Comparison of ENCODE assay signal across 33 cellular contexts in genomic region chr7:24229481-24230226, GRCh38. TPM values are rescaled to one million over a fixed set of nuclear protein-coding genes. Genes with fewer than 3 reads are reported as not detected.
"Had no signal": no experiment of that assay in that cellular context is flagged by ENCODE, and none has a peak within 500 bp of the region (broad histone marks: within the 10 kb centered on the region; RNA-seq: fewer than 3 reads in every experiment).

No MANE protein-coding gene starts in this region.

- ATAC-seq: gastrocnemius medialis; heart left ventricle; left cardiac atrium; left lung; mucosa of descending colon; natural killer cell treated with Interleukin-12 subunit alpha and Interleukin-12 subunit beta and Interleukin-15 and Interleukin-18, amount 100 ng/mL, for 72 hours; psoas muscle; right cardiac atrium; stimulated activated memory B cell treated with anti-CD40 and anti-IgM and Interleukin-4, amounts not matched to agents 10 μg/mL and 1 μg/mL and 100 μg/mL, for 72 hours; stimulated activated naive CD8-positive, alpha-beta T cell treated with anti-CD3 and anti-CD28 coated beads, Interleukin-15, Interleukin-2, amounts not matched to agents 100 U/mL and 50 U/mL, for 24 hours had no signal

- H3K27ac ChIP-seq: dorsolateral prefrontal cortex, gastrocnemius medialis, heart left ventricle, left lung, psoas muscle, skin epidermis, spleen, testis, tibial artery, upper lobe of left lung had no signal

- H3K4me1 ChIP-seq: gastrocnemius medialis, heart left ventricle, left lung, psoas muscle, testis, tibial artery, upper lobe of left lung had no signal

- DNase-seq: dorsolateral prefrontal cortex; effector CD4-positive, alpha-beta T cell; foreskin fibroblast; gastrocnemius medialis; heart left ventricle; hippocampal formation; left cardiac atrium; left lung; mesenchymal stem cell; mucosa of descending colon; naive B cell; nucleus accumbens; psoas muscle; right cardiac atrium; spleen; stimulated activated CD4-positive, alpha-beta T cell treated with anti-CD3 and anti-CD28 coated beads, Interleukin-4, amount 100 ng/mL, for 4 hours; stimulated activated naive CD8-positive, alpha-beta T cell treated with anti-CD3 and anti-CD28 coated beads, Interleukin-15, Interleukin-2, amounts not matched to agents 100 U/mL and 50 U/mL, for 24 hours; substantia nigra; testis; tibial artery; upper lobe of left lung had no signal

- FAIRE-seq: colon, islet of Langerhans, urothelium cell line had no signal

- H3K27me3 ChIP-seq: gastrocnemius medialis, heart left ventricle, left lung, spleen, testis, tibial artery, upper lobe of left lung had no signal

- H3K36me3 ChIP-seq: gastrocnemius medialis, heart left ventricle, left lung, spleen, tibial artery, upper lobe of left lung had no signal

- H3K4me3 ChIP-seq: dorsolateral prefrontal cortex, gastrocnemius medialis, heart left ventricle, left lung, mucosa of descending colon, psoas muscle, skin epidermis, spleen, testis, tibial artery, upper lobe of left lung had no signal

- H3K9me3 ChIP-seq: gastrocnemius medialis, heart left ventricle, left lung, mucosa of descending colon, psoas muscle, spleen, testis, tibial artery, upper lobe of left lung had no signal

RNA-seq across cellular contexts. Expression of gene NPY, which starts 54.3 kb away (rescaled TPM):
- total RNA-seq: gastrocnemius medialis; glomerular endothelial cell; heart left ventricle; kidney epithelial cell; left cardiac atrium; left lung; lung microvascular endothelial cell; mesothelial cell of epicardium; natural killer cell treated with Interleukin-12 subunit alpha and Interleukin-12 subunit beta and Interleukin-15 and Interleukin-18, amount 100 ng/mL, for 72 hours; osteocyte; renal cortical epithelial cell; right cardiac atrium; spleen; testis had no signal
